ENCODE assay signal across 8 cellular contexts in genomic region chr3:120622870-120623718, GRCh38.
DNase-seq lines count a peak whose midpoint lies in the region; ATAC-seq and TF ChIP-seq lines count a peak whose summit lies in the region.

No MANE protein-coding gene starts in this region.

- no peak overlapping the region for H3K27ac ChIP-seq in RWPE1

- no peak for ATAC-seq in HG03442 (IDR thresholded peaks at IDR 0.05; ENCODE audit: unreplicated experiment)
- no peak for ATAC-seq in GM21447 (IDR thresholded peaks at IDR 0.05; ENCODE audit: unreplicated experiment)

- DNase-seq in AG10803 (ENCODE audit: low read depth) (peak; percentile 36), GM20000 (ENCODE audit: low spot score) (no peak), RWPE1 (ENCODE audit: low spot score) (peak; percentile 72), fibroblast of mammary gland (ENCODE audit: low read depth) (peak; percentile 79), NOMO-1 treated with DMSO at 0.1 percent for 48 hours (lab: John Stamatoyannopoulos, UW; ENCODE audit: unreplicated experiment) (no peak), NCI-H1105 treated with DMSO at 0.1 percent for 48 hours (lab: John Stamatoyannopoulos, UW) (no peak)

- POLR2A ChIA-PET in RWPE1 (lab: Yijun Ruan, JAX; ENCODE audit: low non-redundant PET), result no interaction called here

- CTCF ChIA-PET in RWPE1 (lab: Yijun Ruan, JAX), result no interaction called here

- TF ChIP-seq CTCF in AG10803 (conservative IDR thresholded peaks at IDR 0.05; ENCODE audit: low read length), result 0 out of 2 replicates have a peak, but pooled peaks have one; percentile 2
- TF ChIP-seq CTCF in GM20000 (IDR thresholded peaks at IDR 0.05; ENCODE audit: extremely low read depth, missing control alignments), result peak; percentile 11
- no peak for TF ChIP-seq CTCF in RWPE1 (conservative IDR thresholded peaks at IDR 0.05; ENCODE audit: low read depth)
- TF ChIP-seq CTCF in fibroblast of mammary gland (conservative IDR thresholded peaks at IDR 0.05; ENCODE audit: control insufficient read depth, insufficient read depth, low read depth, low read length), result no peak

- H3K4me3 ChIP-seq in AG10803 (ENCODE audit: low read length), result no peak overlapping the region
- H3K4me3 ChIP-seq in fibroblast of mammary gland (ENCODE audit: control insufficient read depth, low read depth, low read length), result no peak overlapping the region

Comparison
In these comparisons a context has a peak if more than half of its experiments do, and no peak if none do; other contexts are left out.
1. DNase-seq: peak in AG10803 (single experiment), RWPE1 (single experiment) and fibroblast of mammary gland (single experiment); none in GM20000 (single experiment), NOMO-1 treated with DMSO at 0.1 percent for 48 hours (single experiment) and NCI-H1105 treated with DMSO at 0.1 percent for 48 hours (single experiment).
2. CTCF ChIP-seq: peak in AG10803 (single experiment) and GM20000 (single experiment); none in RWPE1 (single experiment) and fibroblast of mammary gland (single experiment).